29 cellular contexts compared by ENCODE assay signal in genomic region chr11:71414645-71415044, GRCh38.
"Had no signal": no experiment of that assay in that cellular context is flagged by ENCODE, and none has a peak within 500 bp of the region (broad histone marks: within the 10 kb centered on the region; RNA-seq: fewer than 3 reads in every experiment).

No MANE protein-coding gene starts in this region.

- FAIRE-seq: urothelium cell line had no signal

- H3K36me3 ChIP-seq: stomach, suprapubic skin, thoracic aorta, thyroid gland, tibial artery, tibial nerve, transverse colon, upper lobe of left lung, upper lobe of right lung, uterus, vagina had no signal

- H3K4me3 Mint-ChIP-seq: stimulated activated effector memory CD8-positive, alpha-beta T cell treated with anti-CD3 and anti-CD28 coated beads, Interleukin-12 subunit alpha, Interleukin-12 subunit beta, amount 100 ng/mL, for 72 hours; stimulated activated memory B cell treated with anti-CD40 and anti-IgM and Interleukin-4, amounts not matched to agents 10 μg/mL and 1 μg/mL and 100 μg/mL, for 72 hours; stimulated activated naive B cell treated with anti-CD40 and anti-IgM and Interleukin-4, amounts not matched to agents 10 μg/mL and 1 μg/mL and 100 μg/mL, for 72 hours; stimulated activated naive CD8-positive, alpha-beta T cell treated with anti-CD3 and anti-CD28 coated beads, Interleukin-15, amount 100 ng/mL, for 72 hours; stimulated activated naive CD8-positive, alpha-beta T cell treated with anti-CD3 and anti-CD28 coated beads, Interleukin-15, Interleukin-2, amounts not matched to agents 100 ng/mL and 50 ng/mL, for 24 hours; type B pancreatic cell had no signal

- H3K27ac Mint-ChIP-seq: stimulated activated effector memory CD8-positive, alpha-beta T cell treated with anti-CD3 and anti-CD28 coated beads, Interleukin-12 subunit alpha, Interleukin-12 subunit beta, amount 100 ng/mL, for 72 hours; stimulated activated memory B cell treated with anti-CD40 and anti-IgM and Interleukin-4, amounts not matched to agents 10 μg/mL and 1 μg/mL and 100 μg/mL, for 72 hours; stimulated activated naive B cell treated with anti-CD40 and anti-IgM and Interleukin-4, amounts not matched to agents 10 μg/mL and 1 μg/mL and 100 μg/mL, for 72 hours; stimulated activated naive CD8-positive, alpha-beta T cell treated with anti-CD3 and anti-CD28 coated beads, Interleukin-15, amount 100 ng/mL, for 72 hours; stimulated activated naive CD8-positive, alpha-beta T cell treated with anti-CD3 and anti-CD28 coated beads, Interleukin-15, Interleukin-2, amounts not matched to agents 100 ng/mL and 50 ng/mL, for 24 hours; type B pancreatic cell had no signal

- H3K9me3 ChIP-seq: stomach, suprapubic skin, testis, thoracic aorta, thyroid gland, tibial artery, tibial nerve, transverse colon, upper lobe of left lung, upper lobe of right lung, uterus, vagina had no signal

- H3K36me3 Mint-ChIP-seq: stimulated activated effector memory CD8-positive, alpha-beta T cell treated with anti-CD3 and anti-CD28 coated beads, Interleukin-12 subunit alpha, Interleukin-12 subunit beta, amount 100 ng/mL, for 72 hours; type B pancreatic cell had no signal

- H3K4me3 ChIP-seq: stomach, suprapubic skin, testis, thoracic aorta, thyroid gland, tibial artery, tibial nerve, transverse colon, upper lobe of left lung, upper lobe of right lung, uterus, vagina had no signal

- H3K4me1 ChIP-seq: stomach, suprapubic skin, testis, thyroid gland, tibial artery, tibial nerve, transverse colon, upper lobe of left lung, upper lobe of right lung, uterus, vagina had no signal

- H3K4me1 Mint-ChIP-seq: stimulated activated effector memory CD8-positive, alpha-beta T cell treated with anti-CD3 and anti-CD28 coated beads, Interleukin-12 subunit alpha, Interleukin-12 subunit beta, amount 100 ng/mL, for 72 hours; stimulated activated naive CD8-positive, alpha-beta T cell treated with anti-CD3 and anti-CD28 coated beads, Interleukin-15, amount 100 ng/mL, for 72 hours had no signal

- H3K9me3 Mint-ChIP-seq: stimulated activated effector memory CD8-positive, alpha-beta T cell treated with anti-CD3 and anti-CD28 coated beads, Interleukin-12 subunit alpha, Interleukin-12 subunit beta, amount 100 ng/mL, for 72 hours had no signal

- ATAC-seq: stimulated activated effector memory CD8-positive, alpha-beta T cell treated with anti-CD3 and anti-CD28 coated beads, Interleukin-12 subunit alpha, Interleukin-12 subunit beta, amount 100 ng/mL, for 72 hours; stimulated activated memory B cell treated with anti-CD40 and anti-IgM and Interleukin-4, amounts not matched to agents 10 μg/mL and 1 μg/mL and 100 μg/mL, for 72 hours; stimulated activated naive B cell treated with anti-CD40 and anti-IgM and Interleukin-4, amounts not matched to agents 10 μg/mL and 1 μg/mL and 100 μg/mL, for 72 hours; stimulated activated naive CD8-positive, alpha-beta T cell treated with anti-CD3 and anti-CD28 coated beads, Interleukin-15, amount 100 ng/mL, for 72 hours; stimulated activated naive CD8-positive, alpha-beta T cell treated with anti-CD3 and anti-CD28 coated beads, Interleukin-15, Interleukin-2, amounts not matched to agents 100 U/mL and 50 U/mL, for 24 hours; upper lobe of right lung had no signal

- H3K27me3 ChIP-seq: testis, thyroid gland, tibial nerve, transverse colon, upper lobe of left lung, uterus, vagina had no signal

- H3K27ac ChIP-seq: stomach, suprapubic skin, testis, thoracic aorta, thyroid gland, tibial artery, tibial nerve, transverse colon, upper lobe of left lung, upper lobe of right lung, uterus, vagina had no signal

- DNase-seq: stimulated activated CD4-positive, alpha-beta T cell treated with anti-CD3 and anti-CD28 coated beads, Interleukin-2, amount 100 ng/mL, for 48 hours; stimulated activated CD4-positive, alpha-beta T cell treated with anti-CD3 and anti-CD28 coated beads, Interleukin-4, amount 100 ng/mL, for 1 hour; stimulated activated CD4-positive, alpha-beta T cell treated with anti-CD3 and anti-CD28 coated beads, Interleukin-4, amount 100 ng/mL, for 24 hours; stimulated activated CD4-positive, alpha-beta T cell treated with anti-CD3 and anti-CD28 coated beads, Interleukin-4, amount 100 ng/mL, for 4 hours; stimulated activated CD8-positive, alpha-beta memory T cell treated with anti-CD3 and anti-CD28 coated beads, Interleukin-4, amount 100 ng/mL, for 48 hours; stimulated activated naive B cell treated with anti-CD40 and anti-IgM and Interleukin-4, amounts not matched to agents 10 μg/mL and 1 μg/mL and 100 μg/mL, for 72 hours; stimulated activated naive CD4-positive, alpha-beta T cell; stimulated activated naive CD4-positive, alpha-beta T cell treated with Interleukin-2 at 50 U/mL for 16 hours; stimulated activated naive CD8-positive, alpha-beta T cell treated with anti-CD3 and anti-CD28 coated beads, Interleukin-15, amount 100 ng/mL, for 72 hours; stimulated activated naive CD8-positive, alpha-beta T cell treated with anti-CD3 and anti-CD28 coated beads, Interleukin-15, Interleukin-2, amounts not matched to agents 100 U/mL and 50 U/mL, for 24 hours; stomach; substantia nigra; testis; thyroid gland; tibial artery; transverse colon; trophoblast cell; upper lobe of left lung; upper lobe of right lung; uterus had no signal
